Comparison of ENCODE assay signal across 21 cellular contexts in genomic region chr9:34211395-34211794, GRCh38.
"Had no signal": no experiment of that assay in that cellular context is flagged by ENCODE, and none has a peak within 500 bp of the region (broad histone marks: within the 10 kb centered on the region; RNA-seq: fewer than 3 reads in every experiment).

No MANE protein-coding gene starts in this region.

- H3K27ac ChIP-seq: esophagus squamous epithelium, left lung, prostate gland, skin epidermis, tibial nerve, vagina had no signal

- H3K4me3 ChIP-seq: esophagus squamous epithelium, left lung, prostate gland, skin epidermis, tibial nerve, vagina had no signal

- DNase-seq: activated CD4-positive, alpha-beta T cell treated with anti-CD3 and anti-CD28 coated beads, Interleukin-2, amount 10 ng/mL, durations not matched to agents 24 days and 14 days; activated CD8-positive, alpha-beta memory T cell treated with anti-CD3 and anti-CD28 coated beads, Interleukin-2, amount 50 U/mL, for 4 hours; activated CD8-positive, alpha-beta T cell treated with anti-CD3 and anti-CD28 coated beads, Interleukin-2, amount 10 ng/mL, durations not matched to agents 7 days and 5 days; activated gamma-delta T cell treated with Interleukin-2 at 50 U/mL for 16 hours; amniotic stem cell; cerebellar nuclear complex; effector CD8-positive, alpha-beta T cell; esophagus squamous epithelium; hypothalamus; kidney; left lung; right cardiac atrium; stimulated activated CD4-positive, alpha-beta T cell treated with anti-CD3 and anti-CD28 coated beads, Interleukin-15, amount 100 ng/mL, for 24 hours; stimulated activated CD4-positive, alpha-beta T cell treated with anti-CD3 and anti-CD28 coated beads, Interleukin-4, amount 100 ng/mL, for 24 hours; stimulated activated naive CD4-positive, alpha-beta T cell had no signal

- FAIRE-seq: endothelial cell of umbilical vein had no signal

- ATAC-seq: activated CD8-positive, alpha-beta T cell treated with anti-CD3 and anti-CD28 coated beads, Interleukin-2, amount 10 ng/mL, durations not matched to agents 7 days and 5 days; left lung; right cardiac atrium; WTC11 had no signal

- H3K36me3 ChIP-seq: left lung, prostate gland, tibial nerve, vagina had no signal

- H3K9me3 ChIP-seq: esophagus squamous epithelium, left lung, prostate gland, tibial nerve, vagina had no signal

- H3K4me1 ChIP-seq: left lung, prostate gland, tibial nerve, vagina had no signal

- H3K27me3 ChIP-seq: esophagus squamous epithelium, left lung, tibial nerve, vagina had no signal
